Comparison of ENCODE assay signal across 22 cellular contexts in genomic region chr10:102542800-102543418, GRCh38. TPM values are rescaled to one million over a fixed set of nuclear protein-coding genes. Genes with fewer than 3 reads are reported as not detected.
DNase-seq lines count a peak whose midpoint lies in the region; ATAC-seq and TF ChIP-seq lines count a peak whose summit lies in the region.
"Had no signal": no experiment of that assay in that cellular context is flagged by ENCODE, and none has a peak within 500 bp of the region (broad histone marks: within the 10 kb centered on the region; RNA-seq: fewer than 3 reads in every experiment).

No MANE protein-coding gene starts in this region.

- H3K27ac ChIP-seq in breast epithelium (no peak overlapping the region), SJSA1 (0 out of 2 replicates have a peak overlapping the region, but pooled peaks have one; percentile 5), endodermal cell (ENCODE audit: low read depth, low read length) (peak overlapping the region; percentile 49)
- H3K27ac ChIP-seq: cardiac muscle cell, gastroesophageal sphincter, stomach, uterus had no signal

- TF ChIP-seq CTCF in MCF 10A (IDR thresholded peaks at IDR 0.05; ENCODE audit: unreplicated experiment) (no peak), breast epithelium (IDR thresholded peaks at IDR 0.05) (no peak), endodermal cell (conservative IDR thresholded peaks at IDR 0.05) (no peak)

- H3K4me1 ChIP-seq in breast epithelium (peaks cover 3 to 10% of the 10 kb centered on the region in 2 donors), SJSA1 (replicated peaks) (peaks cover 13% of the 10 kb centered on the region), endodermal cell (ENCODE audit: control insufficient read depth, insufficient read depth, low read length) (no peaks in the 10 kb centered on the region)
- H3K4me1 ChIP-seq: uterus had no signal

- H3K9ac ChIP-seq in endodermal cell (ENCODE audit: extremely low read depth, low read length, poor library complexity, severe bottlenecking): no peak overlapping the region

- H3K27ac Mint-ChIP-seq in MCF 10A (ENCODE audit: low read depth, unreplicated experiment) (no peak overlapping the region), endodermal cell (no peak overlapping the region)
- H3K27ac Mint-ChIP-seq in stimulated activated effector memory CD8-positive, alpha-beta T cell treated with anti-CD3 and anti-CD28 coated beads, Interleukin-12 subunit alpha, Interleukin-12 subunit beta, amount 100 ng/mL, for 72 hours: no peak overlapping the region
- H3K27ac Mint-ChIP-seq: naive thymus-derived CD8-positive, alpha-beta T cell; T-helper 2 cell treated with Interferon-gamma antibody and Interleukin-4, amounts not matched to agents 5 μg/mL and 100 μg/mL, for 36 hours had no signal

- H3K36me3 Mint-ChIP-seq in MCF 10A (ENCODE audit: insufficient read depth, unreplicated experiment) (no peaks in the 10 kb centered on the region), endodermal cell (ENCODE audit: low read depth) (peaks cover 1% of the 10 kb centered on the region)
- H3K36me3 Mint-ChIP-seq in stimulated activated effector memory CD8-positive, alpha-beta T cell treated with anti-CD3 and anti-CD28 coated beads, Interleukin-12 subunit alpha, Interleukin-12 subunit beta, amount 100 ng/mL, for 72 hours: no peaks in the 10 kb centered on the region
- H3K36me3 Mint-ChIP-seq: immature natural killer cell had no signal

- CTCF ChIA-PET in MCF 10A (lab: Yijun Ruan, JAX): no interaction called here

- H3K9me3 Mint-ChIP-seq in MCF 10A (ENCODE audit: unreplicated experiment) (no peaks in the 10 kb centered on the region), endodermal cell (no peaks in the 10 kb centered on the region)
- no peaks in the 10 kb centered on the region for H3K9me3 Mint-ChIP-seq in stimulated activated effector memory CD8-positive, alpha-beta T cell treated with anti-CD3 and anti-CD28 coated beads, Interleukin-12 subunit alpha, Interleukin-12 subunit beta, amount 100 ng/mL, for 72 hours
- H3K9me3 Mint-ChIP-seq: immature natural killer cell; naive thymus-derived CD8-positive, alpha-beta T cell; T-helper 2 cell treated with Interferon-gamma antibody and Interleukin-4, amounts not matched to agents 5 μg/mL and 100 μg/mL, for 36 hours had no signal

- BruUV-seq in MCF 10A (replicated peaks; lab: Mats Ljungman, UMichigan): no TSS peak

- 93 to 94% methylated on average over 4 to 7 of the region's 8 CpGs for WGBS in endodermal cell (ENCODE audit: insufficient coverage in 1 of 2, insufficient read length in 1 of 2), 2 experiments

- no peak overlapping the region for H3K4me3 ChIP-seq in breast epithelium
- no peak overlapping the region for H3K4me3 ChIP-seq in SJSA1
- H3K4me3 ChIP-seq in endodermal cell (ENCODE audit: low read length): no peak overlapping the region
- H3K4me3 ChIP-seq: cardiac muscle cell, gastroesophageal sphincter, MG63, stomach, uterus had no signal

- H3K27me3 ChIP-seq in breast epithelium (no peaks in the 10 kb centered on the region), SJSA1 (replicated peaks) (no peaks in the 10 kb centered on the region), endodermal cell (ENCODE audit: control insufficient read depth, insufficient read depth, low read length, poor library complexity, severe bottlenecking) (no peaks in the 10 kb centered on the region)
- H3K27me3 ChIP-seq: cardiac muscle cell, gastroesophageal sphincter, MG63, stomach, uterus had no signal

- no peak for TF ChIP-seq POLR2A in breast epithelium (IDR thresholded peaks at IDR 0.05)

- H3K4me3 Mint-ChIP-seq in MCF 10A (ENCODE audit: unreplicated experiment) (no peak overlapping the region), endodermal cell (no peak overlapping the region)
- no peak overlapping the region for H3K4me3 Mint-ChIP-seq in stimulated activated effector memory CD8-positive, alpha-beta T cell treated with anti-CD3 and anti-CD28 coated beads, Interleukin-12 subunit alpha, Interleukin-12 subunit beta, amount 100 ng/mL, for 72 hours
- H3K4me3 Mint-ChIP-seq: immature natural killer cell; naive thymus-derived CD8-positive, alpha-beta T cell; T-helper 2 cell treated with Interferon-gamma antibody and Interleukin-4, amounts not matched to agents 5 μg/mL and 100 μg/mL, for 36 hours had no signal

- intact Hi-C loops in MCF 10A (cut with micrococcal nuclease) (no loop called here), breast epithelium (cut with DNase I; ENCODE audit: low total_unique reads) (no loop called here)

- peak; percentile 11 for DNase-seq in MCF 10A (ENCODE audit: unreplicated experiment)
- DNase-seq in breast epithelium (ENCODE audit: low spot score in 2 of 2): no peak
- peak in 1 of 2 experiments; percentile 29 for DNase-seq in SJSA1 (ENCODE audit: low read depth in 1 of 2, low spot score in 2 of 2)
- DNase-seq in endodermal cell: peak; percentile 30
- DNase-seq in stimulated activated effector memory CD8-positive, alpha-beta T cell treated with anti-CD3 and anti-CD28 coated beads, Interleukin-12 subunit alpha, Interleukin-12 subunit beta, amount 100 ng/mL, for 72 hours (ENCODE audit: low spot score in 2 of 2): no peak
- DNase-seq in OCI-M2 (lab: John Stamatoyannopoulos, UW; ENCODE audit: unreplicated experiment): no peak
- no peak for DNase-seq in germinal center (ENCODE audit: low spot score)
- no peak for DNase-seq in globus pallidus (ENCODE audit: low spot score)
- DNase-seq: activated naive CD4-positive, alpha-beta T cell treated with anti-CD3 and anti-CD28 coated beads, Interleukin-2, amount 50 U/mL, for 16 hours; Caco-2; effector CD8-positive, alpha-beta T cell; immature natural killer cell; MG63; naive thymus-derived CD8-positive, alpha-beta T cell; NCI-H1694; Right ventricle myocardium superior; stimulated activated CD4-positive, alpha-beta T cell treated with anti-CD3 and anti-CD28 coated beads, Interleukin-15, amount 100 ng/mL, for 24 hours; stomach; uterus had no signal

- H3K4me1 Mint-ChIP-seq in MCF 10A (ENCODE audit: insufficient read depth, unreplicated experiment): peaks cover 7% of the 10 kb centered on the region
- H3K4me1 Mint-ChIP-seq in endodermal cell: peaks cover 2% of the 10 kb centered on the region
- peaks cover 24% of the 10 kb centered on the region for H3K4me1 Mint-ChIP-seq in stimulated activated effector memory CD8-positive, alpha-beta T cell treated with anti-CD3 and anti-CD28 coated beads, Interleukin-12 subunit alpha, Interleukin-12 subunit beta, amount 100 ng/mL, for 72 hours

- POLR2A ChIA-PET in MCF 10A (lab: Yijun Ruan, JAX): no interaction called here

- peak; percentile 47 for ATAC-seq in stimulated activated effector memory CD8-positive, alpha-beta T cell treated with anti-CD3 and anti-CD28 coated beads, Interleukin-12 subunit alpha, Interleukin-12 subunit beta, amount 100 ng/mL, for 72 hours
- ATAC-seq: gastroesophageal sphincter; naive thymus-derived CD8-positive, alpha-beta T cell had no signal

- no peaks in the 10 kb centered on the region for H3K27me3 Mint-ChIP-seq in MCF 10A (ENCODE audit: insufficient read depth, unreplicated experiment)
- H3K27me3 Mint-ChIP-seq in endodermal cell (ENCODE audit: insufficient read depth): no peaks in the 10 kb centered on the region
- H3K27me3 Mint-ChIP-seq: naive thymus-derived CD8-positive, alpha-beta T cell had no signal

- H3K36me3 ChIP-seq in breast epithelium: no peaks in the 10 kb centered on the region
- H3K36me3 ChIP-seq in SJSA1: no peaks in the 10 kb centered on the region
- H3K36me3 ChIP-seq in endodermal cell (ENCODE audit: control insufficient read depth, insufficient read depth, low read length): peaks cover 3% of the 10 kb centered on the region
- H3K36me3 ChIP-seq: cardiac muscle cell, gastroesophageal sphincter, MG63, stomach, uterus had no signal

- H3K9me3 ChIP-seq in breast epithelium (no peaks in the 10 kb centered on the region), SJSA1 (replicated peaks) (no peaks in the 10 kb centered on the region), endodermal cell (ENCODE audit: control insufficient read depth, low read length) (no peaks in the 10 kb centered on the region)
- H3K9me3 ChIP-seq: Caco-2, gastroesophageal sphincter, MG63, stomach, uterus had no signal

RNA-seq across cellular contexts. Expression of gene SUFU, which starts 39.1 kb away (rescaled TPM):
- total RNA-seq in MCF 10A (2022) (6.3 TPM in 2 replicates), breast epithelium (1 to 10 TPM; 6.2 to 9.1 (median 8.6) TPM), endodermal cell (10 to 100 TPM; 19.1 to 20.6 TPM)
- 2.7 and 3.7 TPM in 2 replicates for total RNA-seq in SJSA1 (2014; rRNA removed; shearing (Covaris generic))
- 18.1 TPM for polyA plus RNA-seq in endodermal cell (2013, experiment 1 of 2)
- polyA plus RNA-seq in endodermal cell (2013, experiment 2 of 2): 17.4 TPM

RNA-seq across cellular contexts. Expression of gene ACTR1A, which starts 40.4 kb away (rescaled TPM):
- 60.1 and 75.3 TPM in 2 replicates for total RNA-seq in MCF 10A (2022)
- total RNA-seq in breast epithelium: 100 to 1,000 TPM in 1 of 3 donors, 10 to 100 TPM in 2; 84.9 to 110 (median 92.5) TPM
- 117 and 126 TPM in 2 replicates for total RNA-seq in SJSA1 (2014; rRNA removed; shearing (Covaris generic))
- total RNA-seq in endodermal cell: 100 to 1,000 TPM in 1 of 2 donors, 10 to 100 TPM in 1; 91.6 to 114 TPM
- 128 TPM for polyA plus RNA-seq in endodermal cell (2013, experiment 1 of 2)
- 120 TPM for polyA plus RNA-seq in endodermal cell (2013, experiment 2 of 2)

Comparison
In these comparisons a context has a peak if more than half of its experiments do, and no peak if none do; other contexts are left out.
1. DNase-seq: peak in MCF 10A (single experiment) and endodermal cell (single experiment); none in breast epithelium (0 of 2), stimulated activated effector memory CD8-positive, alpha-beta T cell treated with anti-CD3 and anti-CD28 coated beads, Interleukin-12 subunit alpha, Interleukin-12 subunit beta, amount 100 ng/mL, for 72 hours (0 of 2), OCI-M2 (single experiment), germinal center (single experiment) and globus pallidus (single experiment).
2. H3K27ac ChIP-seq: peak in SJSA1 (single experiment) and endodermal cell (single experiment); none in breast epithelium (0 of 2).